ENCODE assay signal across 14 cellular contexts in the genomic region with DNA sequence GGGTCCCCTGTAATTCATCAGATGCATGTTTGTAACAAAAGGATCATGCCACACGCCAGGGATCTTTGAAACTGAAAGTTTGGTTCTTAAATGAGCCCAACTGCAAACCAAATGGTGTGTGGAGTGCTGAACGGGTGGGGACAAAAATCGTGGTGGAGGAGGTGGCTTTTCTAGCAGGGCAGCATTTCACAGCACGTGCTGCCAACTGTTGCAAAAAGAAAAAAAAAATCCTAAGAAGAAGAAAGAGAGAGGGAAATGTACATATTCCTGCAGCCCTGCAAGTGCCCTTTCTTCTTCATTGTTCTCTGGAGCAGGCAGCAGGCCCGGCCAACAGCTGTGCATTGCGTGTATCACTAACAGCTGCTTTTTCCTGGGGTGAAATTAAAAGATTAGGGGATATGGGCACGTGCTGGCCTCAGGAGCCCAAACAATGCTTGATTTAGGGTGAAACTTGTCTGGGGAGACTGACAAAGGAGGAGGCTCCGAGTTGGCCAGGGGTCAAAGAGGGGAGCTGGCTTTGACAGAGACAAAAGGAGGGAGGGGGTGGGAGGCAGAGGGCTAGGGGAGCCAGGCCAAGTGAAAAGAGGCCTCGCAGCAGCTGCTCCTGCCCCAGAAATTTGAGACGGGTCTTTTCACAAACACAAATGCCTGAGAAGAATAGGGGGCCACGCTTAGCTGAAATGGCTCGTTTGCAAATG.
DNase-seq lines count a peak whose midpoint lies in the region; ATAC-seq and TF ChIP-seq lines count a peak whose summit lies in the region.
"Had no signal": no experiment of that assay in that cellular context is flagged by ENCODE, and none has a peak within 500 bp of the region (broad histone marks: within the 10 kb centered on the region; RNA-seq: fewer than 3 reads in every experiment).

No MANE protein-coding gene starts in this region.

- TF ChIP-seq CTCF in natural killer cell (IDR thresholded peaks at IDR 0.05): no peak

- H3K9me3 Mint-ChIP-seq in natural killer cell: no peaks in the 10 kb centered on the region
- H3K9me3 Mint-ChIP-seq: activated CD4-positive, alpha-beta T cell treated with anti-CD3 and anti-CD28 coated beads, Interleukin-2, amount 10 ng/mL, durations not matched to agents 24 days and 14 days; activated naive CD8-positive, alpha-beta T cell treated with anti-CD3 and anti-CD28 coated beads, Interleukin-2, amount 10 ng/mL, durations not matched to agents 7 days and 5 days had no signal

- intact Hi-C loops in natural killer cell (cut with micrococcal nuclease): no loop called here

- ATAC-seq in GM18502 (IDR thresholded peaks at IDR 0.05; ENCODE audit: poor library complexity, unreplicated experiment) (no peak), natural killer cell (no peak), GM21825 (IDR thresholded peaks at IDR 0.05; ENCODE audit: unreplicated experiment) (no peak)

- peaks cover 0 to 3% of the 10 kb centered on the region in 2 donors for H3K27me3 Mint-ChIP-seq in natural killer cell (ENCODE audit: low read depth in 2 of 2)
- H3K27me3 Mint-ChIP-seq: activated naive CD8-positive, alpha-beta T cell treated with anti-CD3 and anti-CD28 coated beads, Interleukin-2, amount 10 ng/mL, durations not matched to agents 7 days and 5 days had no signal

- no peak overlapping the region for H3K4me3 Mint-ChIP-seq in natural killer cell
- H3K4me3 Mint-ChIP-seq: activated CD4-positive, alpha-beta T cell treated with anti-CD3 and anti-CD28 coated beads, Interleukin-2, amount 10 ng/mL, durations not matched to agents 24 days and 14 days; activated naive CD8-positive, alpha-beta T cell treated with anti-CD3 and anti-CD28 coated beads, Interleukin-2, amount 10 ng/mL, durations not matched to agents 7 days and 5 days had no signal

- no peaks in the 10 kb centered on the region for H3K9me3 ChIP-seq in SJCRH30 (replicated peaks)
- H3K9me3 ChIP-seq: SJSA1 had no signal

- H3K27me3 ChIP-seq in SJCRH30: no peaks in the 10 kb centered on the region
- H3K27me3 ChIP-seq: dorsolateral prefrontal cortex, SJSA1 had no signal

- H3K4me3 ChIP-seq in SJCRH30: peak overlapping the region; percentile 5; the same call in 1 of the 2 replicates
- H3K4me3 ChIP-seq: dorsolateral prefrontal cortex, SJSA1 had no signal

- H3K27ac ChIP-seq in SJCRH30: peak overlapping the region; percentile 99
- H3K27ac ChIP-seq: SJSA1 had no signal

- H3K4me1 Mint-ChIP-seq in natural killer cell: no peaks in the 10 kb centered on the region

- no peaks in the 10 kb centered on the region for H3K36me3 Mint-ChIP-seq in natural killer cell
- H3K36me3 Mint-ChIP-seq: activated naive CD8-positive, alpha-beta T cell treated with anti-CD3 and anti-CD28 coated beads, Interleukin-2, amount 10 ng/mL, durations not matched to agents 7 days and 5 days had no signal

- peaks cover 54% of the 10 kb centered on the region for H3K4me1 ChIP-seq in SJCRH30
- H3K4me1 ChIP-seq: SJSA1 had no signal

- no peaks in the 10 kb centered on the region for H3K36me3 ChIP-seq in SJCRH30
- H3K36me3 ChIP-seq: SJSA1 had no signal

- peak; percentile 90 for DNase-seq in DMS153 treated with DMSO at 0.1 percent for 48 hours (lab: John Stamatoyannopoulos, UW; ENCODE audit: unreplicated experiment)
- DNase-seq in NCI-H187 (lab: John Stamatoyannopoulos, UW): peak; percentile 47
- DNase-seq in SJCRH30: peak; percentile 99
- DNase-seq in myocyte (ENCODE audit: low read depth): peak; percentile 64
- no peak for DNase-seq in cerebellar nuclear complex (lab: John Stamatoyannopoulos, UW)
- no peak for DNase-seq in natural killer cell
- DNase-seq: activated CD4-positive, alpha-beta T cell treated with anti-CD3 and anti-CD28 coated beads, Interleukin-2, amount 10 ng/mL, durations not matched to agents 24 days and 14 days; activated naive CD8-positive, alpha-beta T cell treated with anti-CD3 and anti-CD28 coated beads, Interleukin-2, amount 10 ng/mL, durations not matched to agents 7 days and 5 days; Kasumi-1; stimulated activated CD4-positive, alpha-beta T cell treated with anti-CD3 and anti-CD28 coated beads, Interleukin-2, amount 100 ng/mL, for 48 hours had no signal

- no peak overlapping the region for H3K27ac Mint-ChIP-seq in natural killer cell
- H3K27ac Mint-ChIP-seq: activated CD4-positive, alpha-beta T cell treated with anti-CD3 and anti-CD28 coated beads, Interleukin-2, amount 10 ng/mL, durations not matched to agents 24 days and 14 days; activated naive CD8-positive, alpha-beta T cell treated with anti-CD3 and anti-CD28 coated beads, Interleukin-2, amount 10 ng/mL, durations not matched to agents 7 days and 5 days had no signal

Comparison
In these comparisons a context has a peak if more than half of its experiments do, and no peak if none do; other contexts are left out.
1. DNase-seq: peak in DMS153 treated with DMSO at 0.1 percent for 48 hours (single experiment), NCI-H187 (2 of 2), SJCRH30 (2 of 2) and myocyte (single experiment); none in cerebellar nuclear complex (0 of 2) and natural killer cell (single experiment).